ENCODE assay signal across 26 cellular contexts in the genomic region with DNA sequence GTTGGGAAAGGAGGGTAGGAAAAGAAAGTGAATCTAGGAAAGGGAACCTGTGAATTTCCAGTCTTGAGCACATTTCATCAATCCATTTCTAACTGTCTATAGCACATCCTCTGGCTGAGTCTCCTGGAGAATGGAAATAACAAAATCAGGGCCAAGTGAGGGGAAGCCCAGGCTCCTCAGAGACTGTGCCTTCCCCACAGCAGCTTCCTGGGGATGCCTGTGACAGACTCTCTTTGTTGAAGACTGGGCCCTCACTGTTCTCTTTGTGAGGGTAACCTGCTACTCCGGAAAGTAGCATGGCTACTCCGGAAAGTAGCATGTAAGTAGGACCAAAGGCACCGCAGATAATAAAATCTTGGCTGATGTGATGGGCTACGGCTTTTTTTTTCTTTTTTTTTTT.
DNase-seq lines count a peak whose midpoint lies in the region; ATAC-seq lines count a peak whose summit lies in the region.
"Had no signal": no experiment of that assay in that cellular context is flagged by ENCODE, and none has a peak within 500 bp of the region (broad histone marks: within the 10 kb centered on the region; RNA-seq: fewer than 3 reads in every experiment).

No MANE protein-coding gene starts in this region.

- intact Hi-C loops in head of caudate nucleus (cut with DNase I): no loop called here

- DNase-seq in COLO829 (ENCODE audit: low spot score) (peak; percentile 88), head of caudate nucleus (peak in 33 of 42 donors; percentile 17 to 69 (median 40)), putamen (ENCODE audit: low spot score) (peak; percentile 49), DMS153 treated with DMSO at 0.1 percent for 48 hours (lab: John Stamatoyannopoulos, UW; ENCODE audit: unreplicated experiment) (no peak), NCI-H2196 treated with DMSO at 0.1 percent for 48 hours (lab: John Stamatoyannopoulos, UW; ENCODE audit: unreplicated experiment) (no peak)
- DNase-seq: activated CD4-positive, alpha-beta T cell treated with anti-CD3 and anti-CD28 coated beads, Interleukin-2, amount 50 U/mL, for 1 hour; activated naive CD4-positive, alpha-beta T cell treated with anti-CD3 and anti-CD28 coated beads, Interleukin-2, amount 10 ng/mL, durations not matched to agents 7 days and 5 days; Caco-2; central memory CD4-positive, alpha-beta T cell; DMS79; GDM1; lower lobe of right lung; MM.1S; NCI-H2029; NCI-H2227 treated with DMSO at 0.1 percent for 48 hours; SIG-M5; stimulated activated naive CD8-positive, alpha-beta T cell treated with anti-CD3 and anti-CD28 coated beads, Interleukin-15, Interleukin-2, amounts not matched to agents 100 U/mL and 50 U/mL, for 24 hours; transverse colon had no signal

- H3K27ac ChIP-seq in angular gyrus (ENCODE audit: low read depth, low read length): peak overlapping the region; percentile 15
- H3K27ac ChIP-seq: ascending aorta; BLaER1 treated with 17β-estradiol and CSF1 and Interleukin-3, amounts not matched to agents 10 nM and 100 nM; KMS-11; lower lobe of right lung; neural progenitor cell; transverse colon had no signal

- no peak for ATAC-seq in HG02938 (IDR thresholded peaks at IDR 0.05; ENCODE audit: unreplicated experiment)
- ATAC-seq: lower lobe of right lung; Panc1; stimulated activated naive CD8-positive, alpha-beta T cell treated with anti-CD3 and anti-CD28 coated beads, Interleukin-15, Interleukin-2, amounts not matched to agents 100 U/mL and 50 U/mL, for 24 hours; WTC11 had no signal

Comparison
In these comparisons a context has a peak if more than half of its experiments do, and no peak if none do; other contexts are left out.
1. DNase-seq: peak in COLO829 (single experiment), head of caudate nucleus (33 of 42) and putamen (single experiment); none in DMS153 treated with DMSO at 0.1 percent for 48 hours (single experiment) and NCI-H2196 treated with DMSO at 0.1 percent for 48 hours (single experiment).